ENCODE assay signal across 8 cellular contexts in genomic region chr19:1512671-1513491, GRCh38. TPM values are rescaled to one million over a fixed set of nuclear protein-coding genes. Genes with fewer than 3 reads are reported as not detected.
DNase-seq lines count a peak whose midpoint lies in the region; ATAC-seq lines count a peak whose summit lies in the region.

Gene ADAMTSL5, minus strand, starts transcription at chr19:1513019. Its CDS starts 2,076 bp downstream, at chr19:1510943.

- H3K27me3 ChIP-seq in H7 (ENCODE audit: control insufficient read depth, insufficient read depth, low read length) (peaks cover 37% of the 10 kb centered on the region), adipocyte (replicated peaks; ENCODE audit: control insufficient read depth, insufficient read depth, low read length) (peaks cover 6% of the 10 kb centered on the region)

- no peak for ATAC-seq in HG03439 (IDR thresholded peaks at IDR 0.05; ENCODE audit: unreplicated experiment)

- H3K4me3 ChIP-seq in H7 (ENCODE audit: insufficient read depth, low read depth, low read length) (peak within 1 kb of the TSS; percentile 39), adipocyte (ENCODE audit: low read length) (peak within 1 kb of the TSS; percentile 80)

- H3K9ac ChIP-seq in adipocyte (ENCODE audit: low read length): peak within 1 kb of the TSS; percentile 76

- H3K4me1 ChIP-seq in adipocyte (ENCODE audit: control insufficient read depth, insufficient read depth, low read length): peaks cover 3% of the 10 kb centered on the region

- no peaks in the 10 kb centered on the region for H3K36me3 ChIP-seq in H7 (replicated peaks; ENCODE audit: control insufficient read depth, insufficient read depth, low read length)
- H3K36me3 ChIP-seq in adipocyte (ENCODE audit: control insufficient read depth, insufficient read depth, low read length, severe bottlenecking): no peaks in the 10 kb centered on the region

- H3K9me3 ChIP-seq in adipocyte (ENCODE audit: control insufficient read depth, low read length): peaks cover 3% of the 10 kb centered on the region

- peak; percentile 90 for DNase-seq in H7
- DNase-seq in SW 1271 (lab: John Stamatoyannopoulos, UW): peak; percentile 40 to 56
- peak; percentile 88 for DNase-seq in adipocyte (ENCODE audit: low read depth)
- peak; percentile 61 for DNase-seq in iPS-NIHi7 (ENCODE audit: extremely low spot score)
- peak; percentile 52 for DNase-seq in stimulated activated CD4-positive, alpha-beta T cell treated with anti-CD3 and anti-CD28 coated beads, Interleukin-2, amount 100 ng/mL, for 4 hours (ENCODE audit: low read depth)
- DNase-seq in NCI-H2171 treated with DMSO at 0.1 percent for 48 hours (lab: John Stamatoyannopoulos, UW): no peak
- DNase-seq in NCI-H345 (lab: John Stamatoyannopoulos, UW): no peak

RNA-seq across cellular contexts. Expression of gene ADAMTSL5, which starts in this region (rescaled TPM):
- 0.21 and 0.52 TPM in 2 replicates for total RNA-seq in H7 (2014; rRNA removed; shearing (Covaris generic))

Comparison
In these comparisons a context has a peak if more than half of its experiments do, and no peak if none do; other contexts are left out.
1. Peak in DNase-seq and H3K4me3 ChIP-seq in H7; RNA of the gene not detected or under 1 TPM.
2. DNase-seq: peak in SW 1271 (2 of 2), adipocyte (single experiment), iPS-NIHi7 (single experiment) and stimulated activated CD4-positive, alpha-beta T cell treated with anti-CD3 and anti-CD28 coated beads, Interleukin-2, amount 100 ng/mL, for 4 hours (single experiment); none in NCI-H2171 treated with DMSO at 0.1 percent for 48 hours (single experiment) and NCI-H345 (single experiment).